8 cellular contexts compared by ENCODE assay signal in genomic region chr13:76887070-76887563, GRCh38. TPM values are rescaled to one million over a fixed set of nuclear protein-coding genes. Genes with fewer than 3 reads are reported as not detected.
A peak's percentile ranks its signal among the peaks of the same experiment; 100 is the strongest.
DNase-seq lines count a peak whose midpoint lies in the region; ATAC-seq and TF ChIP-seq lines count a peak whose summit lies in the region.

No MANE protein-coding gene starts in this region.

- 63% methylated on average over 20 of the region's 20 CpGs for WGBS in thymus

- H3K27ac ChIP-seq in breast epithelium: peak overlapping the region; percentile 77 to 95
- no peak overlapping the region for H3K27ac ChIP-seq in thymus (ENCODE audit: low read depth)

- no peak for TF ChIP-seq CTCF in breast epithelium (IDR thresholded peaks at IDR 0.05)

- H3K9me3 ChIP-seq in breast epithelium (no peaks in the 10 kb centered on the region), thymus (ENCODE audit: control insufficient read depth) (no peaks in the 10 kb centered on the region)

- no peak for TF ChIP-seq POLR2A in breast epithelium (IDR thresholded peaks at IDR 0.05)

- H3K36me3 ChIP-seq in breast epithelium (no peaks in the 10 kb centered on the region), thymus (ENCODE audit: control insufficient read depth, insufficient read depth) (no peaks in the 10 kb centered on the region)

- no peak overlapping the region for H3K27ac Mint-ChIP-seq in T-helper 2 cell treated with Interferon-gamma antibody and Interleukin-4, amounts not matched to agents 5 μg/mL and 100 μg/mL, for 36 hours

- peaks cover 7% of the 10 kb centered on the region for H3K36me3 Mint-ChIP-seq in T-helper 2 cell treated with Interferon-gamma antibody and Interleukin-4, amounts not matched to agents 5 μg/mL and 100 μg/mL, for 36 hours (ENCODE audit: low read depth)

- H3K27me3 ChIP-seq in breast epithelium: no peaks in the 10 kb centered on the region
- H3K27me3 ChIP-seq in thymus (ENCODE audit: control insufficient read depth, insufficient read depth): no peaks in the 10 kb centered on the region

- no peak for ATAC-seq in HG03378 (IDR thresholded peaks at IDR 0.05; ENCODE audit: unreplicated experiment)
- ATAC-seq in HG02840 (IDR thresholded peaks at IDR 0.05; ENCODE audit: low FRiP score, unreplicated experiment): no peak

- peak overlapping the region; percentile 58 to 88 (median 87) for H3K4me3 ChIP-seq in breast epithelium
- H3K4me3 ChIP-seq in thymus (ENCODE audit: low read length): peak overlapping the region; percentile 72

- peaks cover 32% of the 10 kb centered on the region for H3K27me3 Mint-ChIP-seq in T-helper 2 cell treated with Interferon-gamma antibody and Interleukin-4, amounts not matched to agents 5 μg/mL and 100 μg/mL, for 36 hours (ENCODE audit: low read depth)

- DNase-seq in T-helper 2 cell treated with Interferon-gamma antibody and Interleukin-4, amounts not matched to agents 5 μg/mL and 100 μg/mL, for 36 hours (ENCODE audit: low spot score): no peak
- DNase-seq in T-helper 2 cell: no peak
- DNase-seq in breast epithelium (ENCODE audit: low spot score in 2 of 2): no peak
- peak; percentile 73 for DNase-seq in left kidney (ENCODE audit: low read depth, low spot score)
- DNase-seq in activated CD4-positive, CD25-positive, alpha-beta regulatory T cell treated with anti-CD3 and anti-CD28 coated beads, Interleukin-2, amount 50 U/mL, for 72 hours: no peak

- peaks cover 0 to 3% of the 10 kb centered on the region in 2 donors for H3K4me1 ChIP-seq in breast epithelium
- peaks cover 8% of the 10 kb centered on the region for H3K4me1 ChIP-seq in thymus (ENCODE audit: control insufficient read depth, insufficient read depth, low read length)

- no peaks in the 10 kb centered on the region for H3K9me3 Mint-ChIP-seq in T-helper 2 cell treated with Interferon-gamma antibody and Interleukin-4, amounts not matched to agents 5 μg/mL and 100 μg/mL, for 36 hours

- intact Hi-C loops in breast epithelium (cut with DNase I; ENCODE audit: low total_unique reads): loop anchor here (1.0 kb wide), 1 partner anchor 16 kb away; no protein-coding TSS in a partner anchor

- peak overlapping the region; percentile 84 for H3K4me3 Mint-ChIP-seq in T-helper 2 cell treated with Interferon-gamma antibody and Interleukin-4, amounts not matched to agents 5 μg/mL and 100 μg/mL, for 36 hours

- peaks cover 26% of the 10 kb centered on the region for H3K4me1 Mint-ChIP-seq in T-helper 2 cell treated with Interferon-gamma antibody and Interleukin-4, amounts not matched to agents 5 μg/mL and 100 μg/mL, for 36 hours (ENCODE audit: low read depth)

RNA-seq across cellular contexts. Expression of gene KCTD12, which starts 0.9 kb away (rescaled TPM):
- total RNA-seq in breast epithelium: 100 to 1,000 TPM in 1 of 3 donors, 10 to 100 TPM in 2; 59.7 to 117 (median 65.9) TPM
- polyA plus RNA-seq in thymus: 35.4 TPM
